22 cellular contexts compared by ENCODE assay signal in the genomic region with DNA sequence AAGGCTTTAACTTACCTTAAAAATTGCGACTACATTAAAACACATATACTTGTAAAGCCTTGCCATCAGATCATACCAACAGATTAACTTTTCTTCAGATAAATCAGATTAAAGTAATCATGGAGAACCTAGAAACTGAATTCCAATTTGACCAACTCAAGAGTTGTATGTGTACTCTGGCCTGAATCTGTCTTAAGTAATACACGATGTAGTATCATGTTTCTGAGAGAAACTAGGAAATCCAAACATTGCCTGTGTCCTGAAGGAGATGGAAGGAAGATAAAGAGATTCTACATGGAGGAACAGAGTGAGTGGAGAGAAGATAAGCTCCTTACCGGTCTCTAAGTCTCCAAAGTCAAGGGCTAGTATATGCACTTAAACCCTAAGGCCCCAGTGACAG.
"Had no signal": no experiment of that assay in that cellular context is flagged by ENCODE, and none has a peak within 500 bp of the region (broad histone marks: within the 10 kb centered on the region; RNA-seq: fewer than 3 reads in every experiment).

No MANE protein-coding gene starts in this region.

- H3K27ac ChIP-seq: SJCRH30 had no signal

- ATAC-seq: HepG2, K562, Panc1, PC-3, Right ventricle myocardium inferior, SK-N-SH treated with all-trans-retinoic acid at 6 μM for 48 hours had no signal

- H3K9me3 ChIP-seq: SJCRH30 had no signal

- H3K36me3 ChIP-seq: SJCRH30 had no signal

- H3K27me3 ChIP-seq: SJCRH30 had no signal

- H3K4me3 ChIP-seq: K562, SJCRH30 had no signal

- DNase-seq: NCI-H1092; NCI-H1105 treated with DMSO at 0.1 percent for 48 hours; NCI-H1417 treated with DMSO at 0.1 percent for 48 hours; NCI-H146; NCI-H1694 treated with DMSO at 0.1 percent for 48 hours; NCI-H2029; NCI-H2081 treated with DMSO at 0.1 percent for 48 hours; NCI-H2171; NCI-H226; NCI-H446; NCI-H510A; NCI-H524 treated with DMSO at 0.1 percent for 48 hours; NK-92 treated with Interleukin-12 subunit alpha and Interleukin-12 subunit beta, amount 100 ng/mL, for 24 hours; PC-3; SHP77 treated with DMSO at 0.1 percent for 48 hours; SJCRH30; T-helper 1 cell had no signal

- H3K4me1 ChIP-seq: SJCRH30 had no signal
